Comparison of ENCODE assay signal across 28 cellular contexts in the genomic region with DNA sequence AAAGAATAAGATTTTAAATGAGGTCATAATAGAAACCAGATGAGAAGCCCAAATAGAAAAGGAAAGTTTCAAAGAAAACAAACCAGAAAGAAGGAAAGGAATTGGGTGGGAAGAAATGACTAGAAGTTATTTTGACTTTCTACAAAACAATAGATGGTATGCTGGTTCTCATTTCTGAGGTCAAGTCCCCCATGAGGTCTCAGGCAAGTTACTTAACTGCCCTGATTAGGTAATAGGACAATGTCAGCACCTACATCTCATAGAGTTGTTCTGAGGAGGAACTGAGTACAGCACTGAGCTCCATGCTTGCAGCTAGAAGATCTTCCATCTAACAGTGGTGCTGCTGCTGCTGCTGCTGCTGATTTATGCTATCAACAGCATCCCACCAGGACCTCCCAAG.
"Had no signal": no experiment of that assay in that cellular context is flagged by ENCODE, and none has a peak within 500 bp of the region (broad histone marks: within the 10 kb centered on the region; RNA-seq: fewer than 3 reads in every experiment).

No MANE protein-coding gene starts in this region.

- H3K9me3 Mint-ChIP-seq: activated B cell treated with CpG ODN at 0.5 μM for 24 hours; activated CD8-positive, alpha-beta T cell treated with anti-CD3 and anti-CD28 coated beads for 36 hours; activated naive CD4-positive, alpha-beta T cell treated with anti-CD3 and anti-CD28 coated beads, Interleukin-2, amount 50 U/mL, for 24 hours; activated naive CD8-positive, alpha-beta T cell treated with anti-CD3 and anti-CD28 coated beads, Interleukin-2, amount 50 U/mL, for 24 hours; activated T-cell treated with anti-CD3 and anti-CD28 coated beads, Interleukin-2, amount 50 U/mL, for 4 hours; activated T-helper 2 cell treated with anti-CD3 and anti-CD28 coated beads, Interferon-gamma antibody, Interleukin-2, Interleukin-4, amounts not matched to agents 10 μg/mL and 5 μg/mL and 100 μg/mL, durations not matched to agents 14 hours and 24 hours and 36 hours; T-helper 2 cell treated with Interferon-gamma antibody and Interleukin-4, amounts not matched to agents 5 μg/mL and 100 μg/mL, for 36 hours had no signal

- ATAC-seq: activated CD8-positive, alpha-beta T cell treated with anti-CD3 and anti-CD28 coated beads for 36 hours; activated naive CD8-positive, alpha-beta T cell treated with anti-CD3 and anti-CD28 coated beads, Interleukin-2, amount 50 U/mL, for 24 hours; activated T-cell treated with anti-CD3 and anti-CD28 coated beads, Interleukin-2, amount 50 U/mL, for 4 hours; body of pancreas; foreskin keratinocyte; heart left ventricle; left lung; lower lobe of right lung; naive thymus-derived CD8-positive, alpha-beta T cell; right cardiac atrium had no signal

- H3K4me1 Mint-ChIP-seq: activated B cell treated with CpG ODN at 0.5 μM for 24 hours; activated naive CD4-positive, alpha-beta T cell treated with anti-CD3 and anti-CD28 coated beads, Interleukin-2, amount 50 U/mL, for 24 hours; activated naive CD8-positive, alpha-beta T cell treated with anti-CD3 and anti-CD28 coated beads, Interleukin-2, amount 50 U/mL, for 24 hours; naive thymus-derived CD8-positive, alpha-beta T cell had no signal

- DNase-seq: activated B cell treated with CpG ODN at 0.5 μM for 24 hours; activated CD4-positive, alpha-beta T cell treated with anti-CD3 and anti-CD28 coated beads, Interleukin-2, amount 50 U/mL, for 1 hour; activated CD8-positive, alpha-beta T cell treated with anti-CD3 and anti-CD28 coated beads for 36 hours; activated naive CD8-positive, alpha-beta T cell treated with anti-CD3 and anti-CD28 coated beads, Interleukin-2, amount 50 U/mL, for 24 hours; activated T-cell treated with anti-CD3 and anti-CD28 coated beads, Interleukin-2, amount 50 U/mL, for 4 hours; body of pancreas; cerebellar nuclear complex; colonic mucosa; effector CD8-positive, alpha-beta T cell; erythroblast; foreskin keratinocyte; heart left ventricle; kidney glomerular epithelial cell; left lung; lower lobe of right lung; mesenchymal stem cell; naive thymus-derived CD8-positive, alpha-beta T cell; occipital lobe; right cardiac atrium; stimulated activated CD4-positive, alpha-beta T cell treated with anti-CD3 and anti-CD28 coated beads, Interleukin-2, amount 100 ng/mL, for 48 hours; stimulated activated naive CD4-positive, alpha-beta T cell treated with Interleukin-2 at 50 U/mL for 16 hours had no signal

- H3K36me3 Mint-ChIP-seq: activated naive CD4-positive, alpha-beta T cell treated with anti-CD3 and anti-CD28 coated beads, Interleukin-2, amount 50 U/mL, for 24 hours had no signal

- H3K9me3 ChIP-seq: body of pancreas, colonic mucosa, left lung, lower lobe of right lung had no signal

- H3K4me3 ChIP-seq: body of pancreas, cardiac muscle cell, colonic mucosa, heart left ventricle, left lung, lower lobe of right lung, neural progenitor cell, tibial nerve had no signal

- H3K4me1 ChIP-seq: body of pancreas, colonic mucosa, foreskin keratinocyte, heart left ventricle, left lung, lower lobe of right lung had no signal

- H3K27ac ChIP-seq: body of pancreas, cardiac muscle cell, colonic mucosa, foreskin keratinocyte, heart left ventricle, left lung, lower lobe of right lung, neural progenitor cell, parathyroid adenoma, tibial nerve had no signal

- H3K4me3 Mint-ChIP-seq: activated B cell treated with CpG ODN at 0.5 μM for 24 hours; activated CD8-positive, alpha-beta T cell treated with anti-CD3 and anti-CD28 coated beads for 36 hours; activated naive CD4-positive, alpha-beta T cell treated with anti-CD3 and anti-CD28 coated beads, Interleukin-2, amount 50 U/mL, for 24 hours; activated naive CD8-positive, alpha-beta T cell treated with anti-CD3 and anti-CD28 coated beads, Interleukin-2, amount 50 U/mL, for 24 hours; activated T-cell treated with anti-CD3 and anti-CD28 coated beads, Interleukin-2, amount 50 U/mL, for 4 hours; naive thymus-derived CD8-positive, alpha-beta T cell; neural progenitor cell; T-helper 2 cell treated with Interferon-gamma antibody and Interleukin-4, amounts not matched to agents 5 μg/mL and 100 μg/mL, for 36 hours had no signal

- H3K36me3 ChIP-seq: cardiac muscle cell, colonic mucosa, heart left ventricle, left lung, lower lobe of right lung, neural progenitor cell, tibial nerve had no signal

- H3K27ac Mint-ChIP-seq: activated B cell treated with CpG ODN at 0.5 μM for 24 hours; activated CD8-positive, alpha-beta T cell treated with anti-CD3 and anti-CD28 coated beads for 36 hours; activated naive CD4-positive, alpha-beta T cell treated with anti-CD3 and anti-CD28 coated beads, Interleukin-2, amount 50 U/mL, for 24 hours; activated naive CD8-positive, alpha-beta T cell treated with anti-CD3 and anti-CD28 coated beads, Interleukin-2, amount 50 U/mL, for 24 hours; activated T-helper 2 cell treated with anti-CD3 and anti-CD28 coated beads, Interferon-gamma antibody, Interleukin-2, Interleukin-4, amounts not matched to agents 10 μg/mL and 5 μg/mL and 100 μg/mL, durations not matched to agents 14 hours and 24 hours and 36 hours; naive thymus-derived CD8-positive, alpha-beta T cell; neural progenitor cell; T-helper 2 cell treated with Interferon-gamma antibody and Interleukin-4, amounts not matched to agents 5 μg/mL and 100 μg/mL, for 36 hours had no signal

- H3K27me3 ChIP-seq: body of pancreas, cardiac muscle cell, colonic mucosa, heart left ventricle, left lung, neural progenitor cell, tibial nerve had no signal
